9 cellular contexts compared by ENCODE assay signal in the genomic region with DNA sequence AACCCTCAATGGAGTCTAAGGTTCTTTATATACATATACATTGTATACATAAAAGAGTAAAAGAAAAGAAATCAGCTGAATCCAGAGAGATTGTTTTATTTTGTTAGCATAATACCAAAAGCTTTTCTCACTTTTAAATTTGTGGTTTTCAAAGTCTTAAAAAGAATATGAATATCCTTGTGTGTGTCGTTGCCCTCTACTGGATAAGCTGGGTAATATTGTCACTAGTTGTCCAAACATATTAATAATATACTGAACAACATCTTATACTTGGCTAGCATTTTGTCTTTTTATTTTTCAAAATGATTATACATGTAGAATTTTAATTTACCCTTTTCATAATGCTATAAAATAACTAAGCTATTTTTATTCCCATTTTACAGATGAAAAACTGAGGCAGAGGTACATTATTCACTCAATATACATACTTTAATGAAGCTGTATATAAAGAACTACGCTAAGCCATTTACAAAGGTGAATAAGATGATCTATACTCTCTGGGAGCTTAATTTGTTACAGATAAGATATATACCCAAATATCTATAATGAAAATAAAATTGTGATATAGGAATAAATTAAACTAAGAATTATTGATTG.
A peak's percentile ranks its signal among the peaks of the same experiment; 100 is the strongest.
DNase-seq lines count a peak whose midpoint lies in the region; ATAC-seq, FAIRE-seq and TF ChIP-seq lines count a peak whose summit lies in the region.
"Had no signal": no experiment of that assay in that cellular context is flagged by ENCODE, and none has a peak within 500 bp of the region (broad histone marks: within the 10 kb centered on the region; RNA-seq: fewer than 3 reads in every experiment).

No MANE protein-coding gene starts in this region.

- H3K4me1 ChIP-seq in colonic mucosa (no peaks in the 10 kb centered on the region), pancreas (no peaks in the 10 kb centered on the region)
- H3K4me1 ChIP-seq in CD8-positive, alpha-beta T cell (ENCODE audit: insufficient read depth, low read length), result no peaks in the 10 kb centered on the region
- H3K4me1 ChIP-seq: testis had no signal

- POLR2A ChIA-PET in CD8-positive, alpha-beta T cell (lab: Charles Lee), result no interaction called here

- intact Hi-C loops in colonic mucosa (cut with DNase I), result loop anchor here (10.0 kb wide), 1 partner anchor 536 kb away; a partner anchor contains a TSS
- intact Hi-C loops in pancreas (cut with DNase I), result no loop called here
- intact Hi-C loops in CD8-positive, alpha-beta T cell (cut with DNase I, micrococcal nuclease), result no loop called here

- H3K4me3 ChIP-seq in colonic mucosa (no peak overlapping the region), pancreas (no peak overlapping the region)
- no peak overlapping the region for H3K4me3 ChIP-seq in CD8-positive, alpha-beta T cell (ENCODE audit: low read depth, low read length)
- H3K4me3 ChIP-seq: skin epidermis, testis had no signal

- CTCF ChIA-PET in activated CD8-positive, alpha-beta memory T cell treated with anti-CD3 and anti-CD28 coated beads, Interleukin-2, amount 10 ng/mL, durations not matched to agents 7 days and 5 days (lab: Charles Lee), result no interaction called here
- CTCF ChIA-PET in CD8-positive, alpha-beta T cell (lab: Charles Lee), result no interaction called here

- no peak overlapping the region for H3K9ac ChIP-seq in colonic mucosa (ENCODE audit: low read depth in 2 of 2, low read length in 2 of 2)

- no peaks in the 10 kb centered on the region for H3K36me3 Mint-ChIP-seq in activated CD8-positive, alpha-beta memory T cell treated with anti-CD3 and anti-CD28 coated beads, Interleukin-2, amount 10 ng/mL, durations not matched to agents 7 days and 5 days
- no peaks in the 10 kb centered on the region for H3K36me3 Mint-ChIP-seq in CD8-positive, alpha-beta T cell

- H3K27ac ChIP-seq in colonic mucosa, result no peak overlapping the region
- no peak overlapping the region for H3K27ac ChIP-seq in pancreas
- H3K27ac ChIP-seq in CD8-positive, alpha-beta T cell (ENCODE audit: low read depth, low read length), result no peak overlapping the region
- H3K27ac ChIP-seq: testis had no signal

- H3K9me3 Mint-ChIP-seq in activated CD8-positive, alpha-beta memory T cell treated with anti-CD3 and anti-CD28 coated beads, Interleukin-2, amount 10 ng/mL, durations not matched to agents 7 days and 5 days (ENCODE audit: low read depth), result peaks cover 4% of the 10 kb centered on the region
- H3K9me3 Mint-ChIP-seq in CD8-positive, alpha-beta T cell, result peaks cover 7% of the 10 kb centered on the region

- no peaks in the 10 kb centered on the region for H3K9me3 ChIP-seq in colonic mucosa
- H3K9me3 ChIP-seq in pancreas, result no peaks in the 10 kb centered on the region
- H3K9me3 ChIP-seq in CD8-positive, alpha-beta T cell (ENCODE audit: low read length), result no peaks in the 10 kb centered on the region
- H3K9me3 ChIP-seq: testis had no signal

- TF ChIP-seq CTCF in colonic mucosa (IDR thresholded peaks at IDR 0.05) (peak; percentile 13), pancreas (IDR thresholded peaks at IDR 0.05) (peak in 1 of 4 donors; percentile 8)
- TF ChIP-seq CTCF in CD8-positive, alpha-beta T cell (IDR thresholded peaks at IDR 0.05), result no peak

- H3K27ac Mint-ChIP-seq in activated CD8-positive, alpha-beta memory T cell treated with anti-CD3 and anti-CD28 coated beads, Interleukin-2, amount 10 ng/mL, durations not matched to agents 7 days and 5 days, result no peak overlapping the region
- H3K27ac Mint-ChIP-seq in CD8-positive, alpha-beta T cell, result no peak overlapping the region

- H3K27me3 ChIP-seq in colonic mucosa (no peaks in the 10 kb centered on the region), pancreas (no peaks in the 10 kb centered on the region)
- no peaks in the 10 kb centered on the region for H3K27me3 ChIP-seq in CD8-positive, alpha-beta T cell (ENCODE audit: insufficient read depth, low read length)
- H3K27me3 ChIP-seq: testis had no signal

- H3K36me3 ChIP-seq in colonic mucosa (no peaks in the 10 kb centered on the region), pancreas (no peaks in the 10 kb centered on the region)
- H3K36me3 ChIP-seq in CD8-positive, alpha-beta T cell (ENCODE audit: insufficient read depth, low read length), result no peaks in the 10 kb centered on the region

- ATAC-seq in GM18519 (IDR thresholded peaks at IDR 0.05; ENCODE audit: low FRiP score, unreplicated experiment) (peak; percentile 59), pancreas (no peak), GM19452 (IDR thresholded peaks at IDR 0.05; ENCODE audit: unreplicated experiment) (no peak)
- ATAC-seq in activated CD8-positive, alpha-beta memory T cell treated with anti-CD3 and anti-CD28 coated beads, Interleukin-2, amount 10 ng/mL, durations not matched to agents 7 days and 5 days, result no peak
- no peak for ATAC-seq in CD8-positive, alpha-beta T cell

- DNase-seq in NAMALWA (ENCODE audit: low spot score) (peak; percentile 9), colonic mucosa (no peak), pancreas (no peak)
- DNase-seq in activated CD8-positive, alpha-beta memory T cell treated with anti-CD3 and anti-CD28 coated beads, Interleukin-2, amount 10 ng/mL, durations not matched to agents 7 days and 5 days, result no peak
- no peak for DNase-seq in CD8-positive, alpha-beta T cell

- H3K27me3 Mint-ChIP-seq in activated CD8-positive, alpha-beta memory T cell treated with anti-CD3 and anti-CD28 coated beads, Interleukin-2, amount 10 ng/mL, durations not matched to agents 7 days and 5 days, result no peaks in the 10 kb centered on the region
- no peaks in the 10 kb centered on the region for H3K27me3 Mint-ChIP-seq in CD8-positive, alpha-beta T cell (ENCODE audit: low read depth)

- no peaks in the 10 kb centered on the region for H3K4me1 Mint-ChIP-seq in activated CD8-positive, alpha-beta memory T cell treated with anti-CD3 and anti-CD28 coated beads, Interleukin-2, amount 10 ng/mL, durations not matched to agents 7 days and 5 days
- H3K4me1 Mint-ChIP-seq in CD8-positive, alpha-beta T cell (ENCODE audit: low read depth), result no peaks in the 10 kb centered on the region

- 69 to 73% methylated on average over 2 of the region's 2 CpGs for WGBS in pancreas, 2 donors

- no peak overlapping the region for H3K4me3 Mint-ChIP-seq in activated CD8-positive, alpha-beta memory T cell treated with anti-CD3 and anti-CD28 coated beads, Interleukin-2, amount 10 ng/mL, durations not matched to agents 7 days and 5 days
- H3K4me3 Mint-ChIP-seq in CD8-positive, alpha-beta T cell, result no peak overlapping the region

- FAIRE-seq in pancreas (lab: Jason Lieb, UNC), result peak; percentile 13
